In genomic region chr2:187854801-187855200, GRCh38 we compare ENCODE assay signal across 29 cellular contexts.
"Had no signal": no experiment of that assay in that cellular context is flagged by ENCODE, and none has a peak within 500 bp of the region (broad histone marks: within the 10 kb centered on the region; RNA-seq: fewer than 3 reads in every experiment).

No MANE protein-coding gene starts in this region.

- H3K9me3 ChIP-seq: ovary, psoas muscle, right lobe of liver, sigmoid colon, stomach, thoracic aorta, thyroid gland, tibial nerve, upper lobe of left lung, vagina had no signal

- H3K4me3 Mint-ChIP-seq: naive thymus-derived CD8-positive, alpha-beta T cell; natural killer cell treated with Interleukin-12 subunit alpha and Interleukin-12 subunit beta and Interleukin-15 and Interleukin-18, amount 100 ng/mL, for 72 hours; nephron progenitor cell; neural crest cell; stimulated activated effector memory CD8-positive, alpha-beta T cell treated with anti-CD3 and anti-CD28 coated beads, Interleukin-12 subunit alpha, Interleukin-12 subunit beta, amount 100 ng/mL, for 72 hours; stimulated activated naive B cell treated with anti-CD40 and anti-IgM and Interleukin-4, amounts not matched to agents 10 μg/mL and 1 μg/mL and 100 μg/mL, for 72 hours; stimulated activated naive CD8-positive, alpha-beta T cell treated with anti-CD3 and anti-CD28 coated beads, Interleukin-15, Interleukin-2, amounts not matched to agents 100 ng/mL and 50 ng/mL, for 24 hours had no signal

- H3K27ac ChIP-seq: ovary, parathyroid adenoma, psoas muscle, right lobe of liver, sigmoid colon, stomach, thoracic aorta, thyroid gland, tibial nerve, upper lobe of left lung, vagina had no signal

- H3K27me3 Mint-ChIP-seq: natural killer cell treated with Interleukin-12 subunit alpha and Interleukin-12 subunit beta and Interleukin-15 and Interleukin-18, amount 100 ng/mL, for 72 hours; stimulated activated naive B cell treated with anti-CD40 and anti-IgM and Interleukin-4, amounts not matched to agents 10 μg/mL and 1 μg/mL and 100 μg/mL, for 72 hours; stimulated activated naive CD8-positive, alpha-beta T cell treated with anti-CD3 and anti-CD28 coated beads, Interleukin-15, Interleukin-2, amounts not matched to agents 100 ng/mL and 50 ng/mL, for 24 hours had no signal

- H3K4me1 Mint-ChIP-seq: naive thymus-derived CD8-positive, alpha-beta T cell; nephron progenitor cell; neural crest cell; stimulated activated effector memory CD8-positive, alpha-beta T cell treated with anti-CD3 and anti-CD28 coated beads, Interleukin-12 subunit alpha, Interleukin-12 subunit beta, amount 100 ng/mL, for 72 hours; stimulated activated naive B cell treated with anti-CD40 and anti-IgM and Interleukin-4, amounts not matched to agents 10 μg/mL and 1 μg/mL and 100 μg/mL, for 72 hours had no signal

- H3K79me2 ChIP-seq: parathyroid adenoma had no signal

- H3K9me3 Mint-ChIP-seq: nephron progenitor cell; neural crest cell; stimulated activated naive CD8-positive, alpha-beta T cell treated with anti-CD3 and anti-CD28 coated beads, Interleukin-15, Interleukin-2, amounts not matched to agents 100 ng/mL and 50 ng/mL, for 24 hours had no signal

- H3K4me3 ChIP-seq: ovary, psoas muscle, right lobe of liver, sigmoid colon, stomach, thoracic aorta, thyroid gland, tibial nerve, upper lobe of left lung, vagina had no signal

- H2AFZ ChIP-seq: parathyroid adenoma had no signal

- H3K36me3 Mint-ChIP-seq: naive thymus-derived CD8-positive, alpha-beta T cell; natural killer cell treated with Interleukin-12 subunit alpha and Interleukin-12 subunit beta and Interleukin-15 and Interleukin-18, amount 100 ng/mL, for 72 hours; stimulated activated effector memory CD8-positive, alpha-beta T cell treated with anti-CD3 and anti-CD28 coated beads, Interleukin-12 subunit alpha, Interleukin-12 subunit beta, amount 100 ng/mL, for 72 hours; stimulated activated naive B cell treated with anti-CD40 and anti-IgM and Interleukin-4, amounts not matched to agents 10 μg/mL and 1 μg/mL and 100 μg/mL, for 72 hours had no signal

- ATAC-seq: naive thymus-derived CD8-positive, alpha-beta T cell; natural killer cell treated with Interleukin-12 subunit alpha and Interleukin-12 subunit beta and Interleukin-15 and Interleukin-18, amount 100 ng/mL, for 72 hours; psoas muscle; right cardiac atrium; right lobe of liver; stimulated activated effector memory CD8-positive, alpha-beta T cell treated with anti-CD3 and anti-CD28 coated beads, Interleukin-12 subunit alpha, Interleukin-12 subunit beta, amount 100 ng/mL, for 72 hours; stimulated activated naive B cell treated with anti-CD40 and anti-IgM and Interleukin-4, amounts not matched to agents 10 μg/mL and 1 μg/mL and 100 μg/mL, for 72 hours had no signal

- H3K9ac ChIP-seq: parathyroid adenoma had no signal

- DNase-seq: naive thymus-derived CD8-positive, alpha-beta T cell; nephron progenitor cell; occipital lobe; ovary; posterior cingulate gyrus; psoas muscle; right cardiac atrium; right lobe of liver; sigmoid colon; small intestine; stimulated activated CD4-positive, alpha-beta T cell treated with anti-CD3 and anti-CD28 coated beads, Interleukin-15, amount 100 ng/mL, for 24 hours; stimulated activated CD4-positive, alpha-beta T cell treated with anti-CD3 and anti-CD28 coated beads, Interleukin-2, amount 100 ng/mL, for 24 hours; stimulated activated CD4-positive, alpha-beta T cell treated with anti-CD3 and anti-CD28 coated beads, Interleukin-2, amount 100 ng/mL, for 48 hours; stimulated activated CD4-positive, alpha-beta T cell treated with anti-CD3 and anti-CD28 coated beads, Interleukin-4, amount 100 ng/mL, for 24 hours; stimulated activated naive B cell treated with anti-CD40 and anti-IgM and Interleukin-4, amounts not matched to agents 10 μg/mL and 1 μg/mL and 100 μg/mL, for 72 hours; stimulated activated naive CD4-positive, alpha-beta T cell treated with Interleukin-2 at 50 U/mL for 16 hours; stomach; thyroid gland; upper lobe of left lung had no signal

- H3K27ac Mint-ChIP-seq: naive thymus-derived CD8-positive, alpha-beta T cell; natural killer cell treated with Interleukin-12 subunit alpha and Interleukin-12 subunit beta and Interleukin-15 and Interleukin-18, amount 100 ng/mL, for 72 hours; nephron progenitor cell; progenitor cell of endocrine pancreas; stimulated activated effector memory CD8-positive, alpha-beta T cell treated with anti-CD3 and anti-CD28 coated beads, Interleukin-12 subunit alpha, Interleukin-12 subunit beta, amount 100 ng/mL, for 72 hours; stimulated activated naive B cell treated with anti-CD40 and anti-IgM and Interleukin-4, amounts not matched to agents 10 μg/mL and 1 μg/mL and 100 μg/mL, for 72 hours; stimulated activated naive CD8-positive, alpha-beta T cell treated with anti-CD3 and anti-CD28 coated beads, Interleukin-15, Interleukin-2, amounts not matched to agents 100 ng/mL and 50 ng/mL, for 24 hours had no signal

- H3K4me1 ChIP-seq: parathyroid adenoma, psoas muscle, sigmoid colon, thyroid gland, upper lobe of left lung, vagina had no signal

- H3K27me3 ChIP-seq: ovary, right lobe of liver, sigmoid colon, stomach, thyroid gland, tibial nerve, upper lobe of left lung, vagina had no signal

- FAIRE-seq: urothelium cell line had no signal

- H3K36me3 ChIP-seq: ovary, right lobe of liver, sigmoid colon, stomach, thoracic aorta, thyroid gland, tibial nerve, upper lobe of left lung, vagina had no signal
